In the genomic region with DNA sequence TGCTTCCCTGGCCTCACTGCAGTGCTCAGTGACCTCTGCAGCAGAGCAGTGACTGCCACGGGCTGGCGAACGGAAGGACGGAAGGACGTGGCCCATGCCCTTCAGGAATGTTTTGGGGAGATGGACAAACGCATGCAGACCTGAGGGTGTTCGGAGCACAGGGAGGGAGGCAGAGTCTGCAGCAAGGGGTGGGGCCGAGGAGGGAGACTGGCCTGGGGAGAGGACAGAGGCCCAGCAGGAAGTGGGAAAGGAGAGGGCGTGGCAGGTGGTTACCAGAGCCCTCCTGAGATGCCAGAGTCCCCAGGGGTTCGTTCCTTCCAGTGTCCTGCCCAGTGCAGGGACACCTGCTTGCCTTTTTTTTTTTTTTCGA, we compare ENCODE assay signal across 10 cellular contexts. TPM values are rescaled to one million over a fixed set of nuclear protein-coding genes. Genes with fewer than 3 reads are reported as not detected.
A peak's percentile ranks its signal among the peaks of the same experiment; 100 is the strongest.
DNase-seq lines count a peak whose midpoint lies in the region; ATAC-seq and TF ChIP-seq lines count a peak whose summit lies in the region.
"Had no signal": no experiment of that assay in that cellular context is flagged by ENCODE, and none has a peak within 500 bp of the region (broad histone marks: within the 10 kb centered on the region; RNA-seq: fewer than 3 reads in every experiment).

No MANE protein-coding gene starts in this region.

- 65% methylated on average over 11 of the region's 11 CpGs for WGBS in esophagus muscularis mucosa

- H3K4me1 Mint-ChIP-seq in MCF 10A (ENCODE audit: insufficient read depth, unreplicated experiment), result peaks cover 33% of the 10 kb centered on the region

- TF ChIP-seq POLR2A in esophagus muscularis mucosa (IDR thresholded peaks at IDR 0.05; ENCODE audit: low read depth), result no peak

- peak overlapping the region; percentile 100 for H3K27ac ChIP-seq in HUES48 (ENCODE audit: low read depth, low read length)
- H3K27ac ChIP-seq in lower lobe of right lung, result peak overlapping the region; percentile 63
- no peak overlapping the region for H3K27ac ChIP-seq in esophagus muscularis mucosa (replicated peaks in 1 of 4)
- H3K27ac ChIP-seq: parathyroid adenoma had no signal

- POLR2A ChIA-PET in MCF 10A (lab: Yijun Ruan, JAX), result interaction anchor here (0.8 to 5.3 kb wide), 4 partner anchors 14 to 317 kb away, joined by 3 to 51 read pairs (median 4); a partner anchor contains a TSS

- H3K27me3 Mint-ChIP-seq in MCF 10A (ENCODE audit: insufficient read depth, unreplicated experiment), result no peaks in the 10 kb centered on the region

- peaks cover 12% of the 10 kb centered on the region for H3K36me3 Mint-ChIP-seq in MCF 10A (ENCODE audit: insufficient read depth, unreplicated experiment)

- peak overlapping the region; percentile 77 for H3K9ac ChIP-seq in HUES48 (ENCODE audit: low read depth, low read length)
- H3K9ac ChIP-seq: parathyroid adenoma had no signal

- DNase-seq in A172 (ENCODE audit: low spot score) (peak; percentile 96), MCF 10A (ENCODE audit: unreplicated experiment) (peak; percentile 49), lower lobe of right lung (peak; percentile 79), GM20000 (ENCODE audit: low spot score) (no peak), 8988T (no peak), esophagus muscularis mucosa (ENCODE audit: extremely low spot score) (no peak)
- DNase-seq: cortex of kidney had no signal

- no peaks in the 10 kb centered on the region for H3K27me3 ChIP-seq in HUES48 (ENCODE audit: control insufficient read depth, insufficient read depth, low read length)
- no peaks in the 10 kb centered on the region for H3K27me3 ChIP-seq in lower lobe of right lung (ENCODE audit: low read depth)
- H3K27me3 ChIP-seq in esophagus muscularis mucosa, result no peaks in the 10 kb centered on the region

- peak overlapping the region; percentile 50 for H3K4me3 Mint-ChIP-seq in MCF 10A (ENCODE audit: unreplicated experiment)

- H3K4me1 ChIP-seq in HUES48 (ENCODE audit: control insufficient read depth, insufficient read depth, low read length) (peaks cover 46% of the 10 kb centered on the region), lower lobe of right lung (peaks cover 38% of the 10 kb centered on the region), esophagus muscularis mucosa (peaks cover 0 to 9% (median 4%) of the 10 kb centered on the region in 4 donors)
- H3K4me1 ChIP-seq: parathyroid adenoma had no signal

- BruUV-seq in MCF 10A (replicated peaks; lab: Mats Ljungman, UMichigan), result no TSS peak

- H3K36me3 ChIP-seq in HUES48 (ENCODE audit: control insufficient read depth, insufficient read depth, low read length), result no peaks in the 10 kb centered on the region
- no peaks in the 10 kb centered on the region for H3K36me3 ChIP-seq in lower lobe of right lung
- H3K36me3 ChIP-seq in esophagus muscularis mucosa, result no peaks in the 10 kb centered on the region

- no peaks in the 10 kb centered on the region for H3K9me3 ChIP-seq in HUES48 (ENCODE audit: control insufficient read depth, insufficient read depth, low read length)
- no peaks in the 10 kb centered on the region for H3K9me3 ChIP-seq in lower lobe of right lung
- no peaks in the 10 kb centered on the region for H3K9me3 ChIP-seq in esophagus muscularis mucosa

- ATAC-seq in lower lobe of right lung (peak; percentile 64 to 83), SK-N-SH treated with all-trans-retinoic acid at 6 μM for 48 hours (no peak)

- TF ChIP-seq CTCF in MCF 10A (IDR thresholded peaks at IDR 0.05; ENCODE audit: unreplicated experiment), result no peak
- TF ChIP-seq CTCF in lower lobe of right lung (IDR thresholded peaks at IDR 0.05), result no peak
- TF ChIP-seq CTCF in GM20000 (IDR thresholded peaks at IDR 0.05; ENCODE audit: extremely low read depth, missing control alignments), result no peak
- no peak for TF ChIP-seq CTCF in esophagus muscularis mucosa (IDR thresholded peaks at IDR 0.05)

- intact Hi-C loops in MCF 10A (cut with micrococcal nuclease) (no loop called here), lower lobe of right lung (cut with DNase I) (no loop called here), esophagus muscularis mucosa (cut with DNase I) (no loop called here)

- peak overlapping the region; percentile 51 for H3K4me3 ChIP-seq in HUES48 (ENCODE audit: low read depth, low read length)
- peak overlapping the region; percentile 18 for H3K4me3 ChIP-seq in lower lobe of right lung
- H3K4me3 ChIP-seq in esophagus muscularis mucosa, result no peak overlapping the region

- CTCF ChIA-PET in MCF 10A (lab: Yijun Ruan, JAX), result no interaction called here

- TF ChIP-seq EP300 in esophagus muscularis mucosa (IDR thresholded peaks at IDR 0.05), result no peak

- H3K9me3 Mint-ChIP-seq in MCF 10A (ENCODE audit: unreplicated experiment), result no peaks in the 10 kb centered on the region

- H3K27ac Mint-ChIP-seq in MCF 10A (ENCODE audit: low read depth, unreplicated experiment), result peak overlapping the region; percentile 27

TF ChIP-seq in SK-N-SH treated with all-trans-retinoic acid at 6 μM for 48 hours, 23 proteins besides CTCF, POLR2A, EP300 and RAD21 (continues in another document):
- TF ChIP-seq CSDC2 (CRISPR knock-in tag; IDR thresholded peaks at IDR 0.05) (no peak), ISL1 (CRISPR knock-in tag; IDR thresholded peaks at IDR 0.05) (no peak), RARB (CRISPR knock-in tag; IDR thresholded peaks at IDR 0.05) (no peak), ZNF565 (CRISPR knock-in tag; conservative IDR thresholded peaks at IDR 0.05; ENCODE audit: low read depth) (no peak), TCF4 (CRISPR knock-in tag; IDR thresholded peaks at IDR 0.05; ENCODE audit: borderline replicate concordance) (no peak), ZNF70 (CRISPR knock-in tag; IDR thresholded peaks at IDR 0.05) (no peak), ZFP3 (CRISPR knock-in tag; IDR thresholded peaks at IDR 0.05) (no peak), SNAI2 (CRISPR knock-in tag; IDR thresholded peaks at IDR 0.05) (no peak)
- TF ChIP-seq, protein P1, sequence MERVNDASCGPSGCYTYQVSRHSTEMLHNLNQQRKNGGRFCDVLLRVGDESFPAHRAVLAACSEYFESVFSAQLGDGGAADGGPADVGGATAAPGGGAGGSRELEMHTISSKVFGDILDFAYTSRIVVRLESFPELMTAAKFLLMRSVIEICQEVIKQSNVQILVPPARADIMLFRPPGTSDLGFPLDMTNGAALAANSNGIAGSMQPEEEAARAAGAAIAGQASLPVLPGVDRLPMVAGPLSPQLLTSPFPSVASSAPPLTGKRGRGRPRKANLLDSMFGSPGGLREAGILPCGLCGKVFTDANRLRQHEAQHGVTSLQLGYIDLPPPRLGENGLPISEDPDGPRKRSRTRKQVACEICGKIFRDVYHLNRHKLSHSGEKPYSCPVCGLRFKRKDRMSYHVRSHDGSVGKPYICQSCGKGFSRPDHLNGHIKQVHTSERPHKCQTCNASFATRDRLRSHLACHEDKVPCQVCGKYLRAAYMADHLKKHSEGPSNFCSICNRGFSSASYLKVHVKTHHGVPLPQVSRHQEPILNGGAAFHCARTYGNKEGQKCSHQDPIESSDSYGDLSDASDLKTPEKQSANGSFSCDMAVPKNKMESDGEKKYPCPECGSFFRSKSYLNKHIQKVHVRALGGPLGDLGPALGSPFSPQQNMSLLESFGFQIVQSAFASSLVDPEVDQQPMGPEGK (CRISPR knock-in tag; IDR thresholded peaks at IDR 0.05; ENCODE audit: borderline replicate concordance), result no peak
- TF ChIP-seq, protein P2, sequence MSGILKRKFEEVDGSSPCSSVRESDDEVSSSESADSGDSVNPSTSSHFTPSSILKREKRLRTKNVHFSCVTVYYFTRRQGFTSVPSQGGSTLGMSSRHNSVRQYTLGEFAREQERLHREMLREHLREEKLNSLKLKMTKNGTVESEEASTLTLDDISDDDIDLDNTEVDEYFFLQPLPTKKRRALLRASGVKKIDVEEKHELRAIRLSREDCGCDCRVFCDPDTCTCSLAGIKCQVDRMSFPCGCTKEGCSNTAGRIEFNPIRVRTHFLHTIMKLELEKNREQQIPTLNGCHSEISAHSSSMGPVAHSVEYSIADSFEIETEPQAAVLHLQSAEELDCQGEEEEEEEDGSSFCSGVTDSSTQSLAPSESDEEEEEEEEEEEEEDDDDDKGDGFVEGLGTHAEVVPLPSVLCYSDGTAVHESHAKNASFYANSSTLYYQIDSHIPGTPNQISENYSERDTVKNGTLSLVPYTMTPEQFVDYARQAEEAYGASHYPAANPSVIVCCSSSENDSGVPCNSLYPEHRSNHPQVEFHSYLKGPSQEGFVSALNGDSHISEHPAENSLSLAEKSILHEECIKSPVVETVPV (CRISPR knock-in tag; IDR thresholded peaks at IDR 0.05), result no peak
- TF ChIP-seq, protein P3, sequence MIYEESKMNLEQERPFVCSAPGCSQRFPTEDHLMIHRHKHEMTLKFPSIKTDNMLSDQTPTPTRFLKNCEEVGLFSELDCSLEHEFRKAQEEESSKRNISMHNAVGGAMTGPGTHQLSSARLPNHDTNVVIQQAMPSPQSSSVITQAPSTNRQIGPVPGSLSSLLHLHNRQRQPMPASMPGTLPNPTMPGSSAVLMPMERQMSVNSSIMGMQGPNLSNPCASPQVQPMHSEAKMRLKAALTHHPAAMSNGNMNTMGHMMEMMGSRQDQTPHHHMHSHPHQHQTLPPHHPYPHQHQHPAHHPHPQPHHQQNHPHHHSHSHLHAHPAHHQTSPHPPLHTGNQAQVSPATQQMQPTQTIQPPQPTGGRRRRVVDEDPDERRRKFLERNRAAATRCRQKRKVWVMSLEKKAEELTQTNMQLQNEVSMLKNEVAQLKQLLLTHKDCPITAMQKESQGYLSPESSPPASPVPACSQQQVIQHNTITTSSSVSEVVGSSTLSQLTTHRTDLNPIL (CRISPR knock-in tag; IDR thresholded peaks at IDR 0.05; ENCODE audit: low read depth), result no peak

RNA-seq across cellular contexts. Expression of a gene that starts 21.9 kb away (rescaled TPM):
- total RNA-seq in A172 (2014; rRNA removed; shearing (Covaris generic)), result 32.1 and 37.2 TPM in 2 replicates
- 21.7 and 26.0 TPM in 2 replicates for total RNA-seq in MCF 10A (2022)
- 6.2 TPM for total RNA-seq in lower lobe of right lung
- under 1 TPM; 0.26 to 0.75 (median 0.37) TPM for total RNA-seq in esophagus muscularis mucosa

RNA-seq across cellular contexts. Expression of a gene that starts 32.6 kb away (rescaled TPM):
- total RNA-seq in A172 (2014; rRNA removed; shearing (Covaris generic)), result 33.6 and 42.1 TPM in 2 replicates
- total RNA-seq in MCF 10A (2022) (44.1 and 63.3 TPM in 2 replicates), lower lobe of right lung (21.3 TPM), esophagus muscularis mucosa (10 to 100 TPM; 16.2 to 22.7 (median 17.5) TPM)

RNA-seq across cellular contexts. Expression of a gene that starts 32.8 kb away (rescaled TPM):
- 65.0 and 74.9 TPM in 2 replicates for total RNA-seq in A172 (2014; rRNA removed; shearing (Covaris generic))
- total RNA-seq in MCF 10A (2022), result 46.7 and 49.5 TPM in 2 replicates
- 36.0 TPM for total RNA-seq in lower lobe of right lung
- 10 to 100 TPM; 40.9 to 56.4 (median 50.5) TPM for total RNA-seq in esophagus muscularis mucosa

Comparison
In these comparisons a context has a peak if more than half of its experiments do, and no peak if none do; other contexts are left out.
1. DNase-seq: peak in A172 (single experiment), MCF 10A (single experiment) and lower lobe of right lung (single experiment); none in GM20000 (single experiment), 8988T (single experiment) and esophagus muscularis mucosa (single experiment).
2. H3K27ac ChIP-seq: peak in HUES48 (single experiment) and lower lobe of right lung (single experiment); none in esophagus muscularis mucosa (0 of 4).
3. H3K4me3 ChIP-seq: peak in HUES48 (single experiment) and lower lobe of right lung (single experiment); none in esophagus muscularis mucosa (0 of 4).